11 cellular contexts compared by ENCODE assay signal in the genomic region with DNA sequence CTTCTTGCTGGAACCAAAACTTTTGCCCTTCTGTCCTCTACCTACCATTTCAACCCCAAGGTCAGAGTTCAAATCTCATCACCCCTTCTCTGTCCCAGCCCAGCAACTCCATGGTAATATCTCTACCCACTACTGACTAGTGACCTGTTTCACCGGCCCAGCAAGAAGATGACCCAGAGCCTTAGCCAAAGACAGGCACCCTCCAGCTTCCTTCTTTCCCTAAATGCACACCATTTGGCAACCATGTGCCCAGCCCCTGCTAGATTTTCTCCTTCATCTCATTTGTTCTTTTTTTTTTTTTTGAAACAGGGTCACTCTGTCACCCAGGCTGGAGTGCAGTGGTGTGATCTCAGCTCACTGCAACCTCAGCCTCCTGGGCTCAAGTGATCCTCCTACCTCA. TPM values are rescaled to one million over a fixed set of nuclear protein-coding genes. Genes with fewer than 3 reads are reported as not detected.
A peak's percentile ranks its signal among the peaks of the same experiment; 100 is the strongest.
DNase-seq lines count a peak whose midpoint lies in the region; ATAC-seq, FAIRE-seq and TF ChIP-seq lines count a peak whose summit lies in the region.
"Had no signal": no experiment of that assay in that cellular context is flagged by ENCODE, and none has a peak within 500 bp of the region (broad histone marks: within the 10 kb centered on the region; RNA-seq: fewer than 3 reads in every experiment).

No MANE protein-coding gene starts in this region.

- TF ChIP-seq POLR2A in A549 (IDR thresholded peaks at IDR 0.05; ENCODE audit: low read length), result no peak
- no peak for TF ChIP-seq POLR2A in GM12878 (IDR thresholded peaks at IDR 0.05; ENCODE audit: low read depth, low read length)

- H3K14ac ChIP-seq in H9 (ENCODE audit: insufficient read depth, low read length), result no peak overlapping the region

- H4K20me1 ChIP-seq in H9 (ENCODE audit: control insufficient read depth, insufficient read depth, insufficient read length) (no peaks in the 10 kb centered on the region), GM12878 (ENCODE audit: control insufficient read depth, insufficient read depth) (no peaks in the 10 kb centered on the region)

- RAD21 ChIA-PET in GM12878 (lab: Charles Lee; ENCODE audit: unreplicated experiment), result interaction anchor here (1.2 to 2.9 kb wide), 3 partner anchors 10 to 79 kb away, joined by 3 to 15 read pairs (median 13); no protein-coding TSS in a partner anchor

- no peak for ATAC-seq in A549
- ATAC-seq in GM12878, result no peak
- no peak for ATAC-seq in HG03135 (IDR thresholded peaks at IDR 0.05; ENCODE audit: unreplicated experiment)

- H3K4ac ChIP-seq in H9 (ENCODE audit: low read depth, low read length), result no peak overlapping the region

- no peaks in the 10 kb centered on the region for H3K27me3 Mint-ChIP-seq in H9 (ENCODE audit: low read depth)

- no peak overlapping the region for H2BK20ac ChIP-seq in H9 (ENCODE audit: low read depth, low read length, poor library complexity, severe bottlenecking)

- peaks cover 48 to 52% of the 10 kb centered on the region in 2 experiments for H3K4me1 Mint-ChIP-seq in H9

- no peak overlapping the region for H3K56ac ChIP-seq in H9 (ENCODE audit: insufficient read length, low read depth, low read length)

- H3K27me3 ChIP-seq in H9 (ENCODE audit: insufficient read depth, low read length), result no peaks in the 10 kb centered on the region
- H3K27me3 ChIP-seq in GM12878 (replicated peaks in 1 of 2; ENCODE audit: control insufficient read depth in 2 of 2, insufficient read depth in 2 of 2, low read length in 1 of 2), result no peaks in the 10 kb centered on the region
- H3K27me3 ChIP-seq in muscle layer of duodenum (ENCODE audit: low read depth, low read length), result no peaks in the 10 kb centered on the region

- H3K4me3 ChIP-seq in A549 (no peak overlapping the region), GM12878 (peak overlapping the region; percentile 25; the same call in 1 of the 2 replicates), muscle layer of duodenum (ENCODE audit: low read depth in 1 of 2, low read length in 2 of 2) (peak overlapping the region in 1 of 2 donors; percentile 40)
- H3K4me3 ChIP-seq: lung had no signal

- H3K4me1 ChIP-seq in A549 (peaks cover 43% of the 10 kb centered on the region), H9 (ENCODE audit: insufficient read depth, low read length) (peaks cover 21% of the 10 kb centered on the region), GM12878 (ENCODE audit: control insufficient read depth, insufficient read depth, low read length) (peaks cover 61% of the 10 kb centered on the region), muscle layer of duodenum (ENCODE audit: control insufficient read depth in 1 of 2, insufficient read depth in 2 of 2, low read length in 2 of 2) (peaks cover 10 to 53% of the 10 kb centered on the region in 2 donors)

- no peak overlapping the region for H4K5ac ChIP-seq in H9 (ENCODE audit: insufficient read length, low read depth, low read length)

- H3K36me3 ChIP-seq in GM12878 (ENCODE audit: control insufficient read depth in 2 of 2, insufficient read depth in 2 of 2, low read length in 1 of 2) (peaks cover 0 to 2% of the 10 kb centered on the region in 2 experiments; a peak in 2 of 4 replicates), muscle layer of duodenum (ENCODE audit: control insufficient read depth in 1 of 2, insufficient read depth in 2 of 2, low read length in 2 of 2) (no peaks in the 10 kb centered on the region)

- H3K27ac Mint-ChIP-seq in H9, result peak overlapping the region; percentile 20 to 59 (median 50); a peak in 4 of 7 replicates

- SMC1A ChIA-PET in GM12878 (lab: Charles Lee; ENCODE audit: uncharacterized antibody, unreplicated experiment), result interaction anchor here (1.1 to 5.8 kb wide), 8 partner anchors 8 to 415 kb away, joined by 3 to 41 read pairs (median 6); partner anchors contain the start of gene STARD10

- in situ Hi-C loops in GM12878 (cut with MboI), result no loop called here

- no peaks in the 10 kb centered on the region for H3K79me1 ChIP-seq in H9 (ENCODE audit: insufficient read depth, low read depth, low read length, poor library complexity, severe bottlenecking)

- H4K91ac ChIP-seq in H9 (ENCODE audit: insufficient read length, low read depth, low read length), result no peak overlapping the region

- no peak for DNase-seq in A549 (ENCODE audit: low read depth in 1 of 2, low spot score in 1 of 2)
- DNase-seq in H9, result no peak
- no peak for DNase-seq in GM12878 (ENCODE audit: low read depth, low spot score)
- no peak for DNase-seq in activated gamma-delta T cell treated with Interleukin-2 at 50 U/mL for 16 hours
- no peak for DNase-seq in kidney tubule cell (ENCODE audit: low spot score)
- DNase-seq in head of caudate nucleus, result no peak
- DNase-seq: amniotic stem cell, NCI-H82 had no signal

- TF ChIP-seq RAD21 in A549 (conservative IDR thresholded peaks at IDR 0.05 in 1 of 2, IDR thresholded peaks at IDR 0.05 in 1 of 2) (no peak), GM12878 (IDR thresholded peaks at IDR 0.05; ENCODE audit: insufficient read depth, low read depth, low read length) (no peak)

- no peak overlapping the region for H3K18ac ChIP-seq in H9 (ENCODE audit: insufficient read length, low read depth, low read length)

- no peak overlapping the region for H3T11ph ChIP-seq in H9 (ENCODE audit: low read length)

- H3K4me2 ChIP-seq in A549 (peak overlapping the region; percentile 62), H9 (ENCODE audit: insufficient read depth, insufficient read length, low read length) (no peak overlapping the region), GM12878 (ENCODE audit: control insufficient read depth, insufficient read depth) (peak overlapping the region; percentile 99)

- no peaks in the 10 kb centered on the region for H3K9me3 Mint-ChIP-seq in H9

- H3K79me2 ChIP-seq in H9 (ENCODE audit: insufficient read depth, low read length), result peaks cover 9% of the 10 kb centered on the region; the same call in 1 of the 2 replicates
- H3K79me2 ChIP-seq in GM12878 (ENCODE audit: control insufficient read depth, insufficient read depth, low read length), result peaks cover 68% of the 10 kb centered on the region

- WGBS in A549 (ENCODE audit: missing lambda C conversion rate), result 100% methylated on average over 1 of the region's 1 CpG
- WGBS in H9 (ENCODE audit: extremely low coverage, insufficient read length, low lambda C conversion rate), result no CpG with 5 or more reads among the region's 1 CpG
- 100% methylated on average over 1 of the region's 1 CpG for WGBS in GM12878 (ENCODE audit: insufficient coverage, insufficient replicate concordance, low lambda C conversion rate, missing lambda C conversion rate)

- H3K36me3 Mint-ChIP-seq in H9 (ENCODE audit: insufficient read depth in 1 of 3, low read depth in 3 of 3), result peaks cover 0 to 9% (median 6%) of the 10 kb centered on the region in 3 experiments; a peak in 5 of 7 replicates

- TF ChIP-seq EP300 in A549 (IDR thresholded peaks at IDR 0.05), result no peak
- no peak for TF ChIP-seq EP300 in GM12878 (IDR thresholded peaks at IDR 0.05; ENCODE audit: borderline replicate concordance in 1 of 2, control insufficient read depth in 1 of 2, low read depth in 2 of 2, low read length in 2 of 2)

- peak overlapping the region; percentile 44 to 76; a peak in 3 of 6 replicates for H3K27ac ChIP-seq in A549
- no peak overlapping the region for H3K27ac ChIP-seq in H9 (ENCODE audit: insufficient read length, low read depth, low read length)
- H3K27ac ChIP-seq in GM12878 (ENCODE audit: control insufficient read depth, insufficient read depth), result peak overlapping the region; percentile 98
- H3K27ac ChIP-seq in muscle layer of duodenum (ENCODE audit: low read length), result peak overlapping the region; percentile 77

- no peak overlapping the region for H2BK5ac ChIP-seq in H9 (ENCODE audit: insufficient read length, low read length)

- intact Hi-C loops in GM12878 (cut with micrococcal nuclease; ENCODE audit: unreplicated experiment) (no loop called here), head of caudate nucleus (cut with DNase I) (no loop called here)

- no peak overlapping the region for H3K4me3 Mint-ChIP-seq in H9

- H2AFZ ChIP-seq in H9 (ENCODE audit: low read length) (no peak overlapping the region), GM12878 (ENCODE audit: control insufficient read depth, low read depth, low read length) (no peak overlapping the region)

- no TSS peak for BruUV-seq in GM12878 (replicated peaks; lab: Mats Ljungman, UMichigan)

- FAIRE-seq in A549 (lab: Jason Lieb, UNC), result no peak
- no peak for FAIRE-seq in GM12878 (lab: Jason Lieb, UNC)

- TF ChIP-seq CTCF in A549 (IDR thresholded peaks at IDR 0.05) (no peak), H9 (conservative IDR thresholded peaks at IDR 0.05) (no peak), GM12878 (IDR thresholded peaks at IDR 0.05 in 2 of 3, conservative IDR thresholded peaks at IDR 0.05 in 1 of 3; ENCODE audit: control insufficient read depth in 2 of 3, extremely low read depth in 1 of 3, insufficient read depth in 1 of 3, low read depth in 3 of 3, low read length in 3 of 3) (no peak)

- no peaks in the 10 kb centered on the region for H3K9me3 ChIP-seq in A549
- H3K9me3 ChIP-seq in H9 (ENCODE audit: control insufficient read depth, low read depth, low read length), result no peaks in the 10 kb centered on the region
- H3K9me3 ChIP-seq in GM12878 (replicated peaks; ENCODE audit: control insufficient read depth, insufficient read depth, low read length), result no peaks in the 10 kb centered on the region; the same call in 2 of the 3 replicates
- no peaks in the 10 kb centered on the region for H3K9me3 ChIP-seq in muscle layer of duodenum (ENCODE audit: control insufficient read depth in 1 of 2, low read length in 2 of 2)

- H3K9ac ChIP-seq in H9 (ENCODE audit: extremely low read depth, insufficient read length, low read length) (no peak overlapping the region), GM12878 (ENCODE audit: control insufficient read depth, insufficient read depth, low read length) (no peak overlapping the region; the same call in 1 of the 2 replicates)

- no peaks in the 10 kb centered on the region for H3K23me2 ChIP-seq in H9 (ENCODE audit: insufficient read length, low read depth, low read length, poor library complexity, severe bottlenecking)

- no peak overlapping the region for H2BK12ac ChIP-seq in H9 (ENCODE audit: insufficient read length, low read depth, low read length)

- no peak overlapping the region for H2BK15ac ChIP-seq in H9 (ENCODE audit: low read depth, low read length)

- H3K23ac ChIP-seq in H9 (ENCODE audit: insufficient read length, low read depth, low read length), result no peak overlapping the region

- POLR2A ChIA-PET in A549 (lab: Yijun Ruan, JAX) (no interaction called here), GM12878 (lab: Charles Lee) (interaction anchor here (0.6 to 5.9 kb wide), 9 partner anchors 10 to 419 kb away, joined by 3 to 40 read pairs (median 5); partner anchors contain the start of gene STARD10)

- CTCF ChIA-PET in A549 (lab: Yijun Ruan, JAX), result interaction anchor here (1.2 to 3.0 kb wide), 4 partner anchors 11 to 94 kb away, joined by 5 to 26 read pairs (median 10); partner anchors contain the start of gene STARD10
- CTCF ChIA-PET in GM12878 (lab: Yijun Ruan, JAX), result interaction anchor here (1.0 to 7.5 kb wide), 4 partner anchors 9 to 552 kb away, joined by 3 to 89 read pairs (median 34); partner anchors contain the start of gene STARD10

- no peak overlapping the region for H4K8ac ChIP-seq in H9 (replicated peaks; ENCODE audit: insufficient read length, low read depth, low read length)

- H2BK120ac ChIP-seq in H9 (ENCODE audit: low read depth, low read length, poor library complexity, severe bottlenecking), result no peak overlapping the region

- H2AK5ac ChIP-seq in H9 (ENCODE audit: insufficient read length, low read length), result no peak overlapping the region

RNA-seq across cellular contexts. Expression of gene ARAP1, which starts 14.9 kb away (rescaled TPM):
- polyA plus RNA-seq in A549 (2011; rRNA removed) (28.9 and 29.5 TPM in 2 replicates), A549 (2017; fragmentation: RNase III; extraction: RNeasy Plus Mini Kit Qiagen cat#74134 plus additional on column Dnase treatment) (26.2 to 32.8 TPM (median 30.1 TPM) in 3 replicates), GM12878 (2011; rRNA removed) (34.0 and 50.3 TPM in 2 replicates), GM12878 (2014; fragmentation: Illumina TruSeq; extraction: Trizol) (14.7 and 29.2 TPM in 2 replicates), GM12878 (2014; fragmentation: Nextera tagmentation; extraction: Ambion mirVana) (under 1 TPM; 0.55 to 0.85 TPM), GM12878 (2014; rRNA removed) (58.8 and 64.9 TPM in 2 replicates), GM12878 (2016; fragmentation: Nextera tagmentation; extraction: Ambion mirVana) (10 to 100 TPM; 51.8 to 57.9 TPM)
- polyA plus RNA-seq in A549 (2012; cell fraction: cytosol; rRNA removed), result 31.6 and 32.7 TPM in 2 replicates
- polyA plus RNA-seq in A549 (2012; cell fraction: nucleus; rRNA removed), result 105 and 129 TPM in 2 replicates
- 43.3 and 61.6 TPM in 2 replicates for polyA minus RNA-seq in A549 (2011; rRNA and poly(A)+ RNA removed)
- total RNA-seq in H9 (2021) (59.4 and 63.0 TPM in 2 replicates), GM12878 (2014; rRNA removed) (48.4 and 54.3 TPM in 2 replicates), GM12878 (2014; rRNA removed; fragmentation: Illumina TruSeq; extraction: Trizol) (25.1 and 25.7 TPM in 2 replicates), GM12878 (2021) (91.5 and 102 TPM in 2 replicates)
- total RNA-seq in GM12878 (2013; cell fraction: nucleolus; rRNA removed), result 218 and 253 TPM in 2 replicates
- polyA plus RNA-seq in GM12878 (2011; ENCODE audit: low read depth), result 43.7 TPM
- 54.1 and 60.4 TPM in 2 replicates for polyA plus RNA-seq in GM12878 (2011; cell fraction: cytosol; rRNA removed)
- polyA plus RNA-seq in GM12878 (2011; cell fraction: nucleus; rRNA removed), result 323 and 349 TPM in 2 replicates
- 88.7 and 93.1 TPM in 2 replicates for polyA plus RNA-seq in GM12878 (2012)
- 63.7 and 91.7 TPM in 2 replicates for polyA minus RNA-seq in GM12878 (2011; rRNA and poly(A)+ RNA removed)
- 34.5 and 43.7 TPM in 2 replicates for polyA minus RNA-seq in GM12878 (2011; cell fraction: cytosol; rRNA and poly(A)+ RNA removed)
- polyA minus RNA-seq in GM12878 (2011; cell fraction: nucleus; rRNA and poly(A)+ RNA removed), result 78.3 and 112 TPM in 2 replicates

RNA-seq across cellular contexts. Expression of gene STARD10, which starts 56.5 kb away (rescaled TPM):
- polyA plus RNA-seq in A549 (2011; rRNA removed) (21.2 and 25.0 TPM in 2 replicates), A549 (2017; fragmentation: RNase III; extraction: RNeasy Plus Mini Kit Qiagen cat#74134 plus additional on column Dnase treatment) (21.1 to 23.2 TPM (median 23.0 TPM) in 3 replicates), GM12878 (2011; rRNA removed) (28.0 and 43.2 TPM in 2 replicates), GM12878 (2014; fragmentation: Illumina TruSeq; extraction: Trizol) (23.7 and 24.4 TPM in 2 replicates), GM12878 (2014; fragmentation: Nextera tagmentation; extraction: Ambion mirVana) (under 1 TPM; 0.15 to 0.21 TPM), GM12878 (2014; rRNA removed) (27.8 and 36.3 TPM in 2 replicates), GM12878 (2016; fragmentation: Nextera tagmentation; extraction: Ambion mirVana) (10 to 100 TPM; 10.3 to 11.4 TPM)
- polyA plus RNA-seq in A549 (2012; cell fraction: cytosol; rRNA removed), result 34.1 and 35.8 TPM in 2 replicates
- 21.1 and 22.5 TPM in 2 replicates for polyA plus RNA-seq in A549 (2012; cell fraction: nucleus; rRNA removed)
- 31.6 and 39.6 TPM in 2 replicates for polyA minus RNA-seq in A549 (2011; rRNA and poly(A)+ RNA removed)
- total RNA-seq in H9 (2021) (24.4 and 24.7 TPM in 2 replicates), GM12878 (2014; rRNA removed) (29.0 and 29.3 TPM in 2 replicates), GM12878 (2014; rRNA removed; fragmentation: Illumina TruSeq; extraction: Trizol) (21.7 and 22.2 TPM in 2 replicates), GM12878 (2021) (24.0 and 29.8 TPM in 2 replicates)
- 13.8 and 14.9 TPM in 2 replicates for total RNA-seq in GM12878 (2013; cell fraction: nucleolus; rRNA removed)
- polyA plus RNA-seq in GM12878 (2011; ENCODE audit: low read depth), result 5.4 TPM
- polyA plus RNA-seq in GM12878 (2011; cell fraction: cytosol; rRNA removed), result 50.3 and 60.8 TPM in 2 replicates
- 34.3 and 35.5 TPM in 2 replicates for polyA plus RNA-seq in GM12878 (2011; cell fraction: nucleus; rRNA removed)
- polyA plus RNA-seq in GM12878 (2012), result 18.6 and 21.8 TPM in 2 replicates
- 39.7 and 55.9 TPM in 2 replicates for polyA minus RNA-seq in GM12878 (2011; rRNA and poly(A)+ RNA removed)
- polyA minus RNA-seq in GM12878 (2011; cell fraction: cytosol; rRNA and poly(A)+ RNA removed), result 10.6 and 11.8 TPM in 2 replicates
- polyA minus RNA-seq in GM12878 (2011; cell fraction: nucleus; rRNA and poly(A)+ RNA removed), result 11.7 and 14.1 TPM in 2 replicates
